25 cellular contexts compared by ENCODE assay signal in genomic region chr3:63251499-63251898, GRCh38. TPM values are rescaled to one million over a fixed set of nuclear protein-coding genes. Genes with fewer than 3 reads are reported as not detected.
"Had no signal": no experiment of that assay in that cellular context is flagged by ENCODE, and none has a peak within 500 bp of the region (broad histone marks: within the 10 kb centered on the region; RNA-seq: fewer than 3 reads in every experiment).

No MANE protein-coding gene starts in this region.

- H3K9me3 ChIP-seq: colonic mucosa, heart left ventricle, mucosa of descending colon, pancreas, stomach, thoracic aorta, transverse colon had no signal

- H3K27ac ChIP-seq: colonic mucosa, heart left ventricle, pancreas, stomach, thoracic aorta, transverse colon had no signal

- H3K4me3 Mint-ChIP-seq: endodermal cell; naive thymus-derived CD8-positive, alpha-beta T cell had no signal

- H3K4me1 ChIP-seq: colonic mucosa, heart left ventricle, pancreas, stomach, transverse colon had no signal

- H3K27ac Mint-ChIP-seq: endodermal cell; naive thymus-derived CD8-positive, alpha-beta T cell; progenitor cell of endocrine pancreas had no signal

- H3K4me1 Mint-ChIP-seq: naive thymus-derived CD8-positive, alpha-beta T cell had no signal

- H3K36me3 Mint-ChIP-seq: naive thymus-derived CD8-positive, alpha-beta T cell had no signal

- H3K27me3 ChIP-seq: colonic mucosa, pancreas had no signal

- H3K4me3 ChIP-seq: colonic mucosa, heart left ventricle, mucosa of descending colon, pancreas, stomach, thoracic aorta, transverse colon had no signal

- H3K36me3 ChIP-seq: colonic mucosa, heart left ventricle, pancreas, stomach, thoracic aorta, transverse colon had no signal

- DNase-seq: colonic mucosa; dermis blood vessel endothelial cell; effector CD4-positive, alpha-beta T cell; endodermal cell; heart left ventricle; hippocampal formation; kidney glomerular epithelial cell; mucosa of descending colon; naive thymus-derived CD8-positive, alpha-beta T cell; pancreas; right cardiac atrium; small intestine; stimulated activated CD4-positive, alpha-beta T cell treated with anti-CD3 and anti-CD28 coated beads, Interleukin-12 subunit alpha, Interleukin-12 subunit beta, amount 100 ng/mL, for 4 hours; stimulated activated naive CD4-positive, alpha-beta T cell; stomach; substantia nigra; transverse colon had no signal

RNA-seq across cellular contexts. Expression of gene SYNPR, which starts 26.6 kb away (rescaled TPM):
- total RNA-seq: dermis blood vessel endothelial cell; endodermal cell; endothelial cell of umbilical vein; glomerular endothelial cell; liver; lung microvascular endothelial cell; mucosa of descending colon; naive thymus-derived CD8-positive, alpha-beta T cell; thoracic aorta; transverse colon had no signal
- polyA plus RNA-seq: endothelial cell of umbilical vein; esophagus; liver; naive thymus-derived CD8-positive, alpha-beta T cell; pancreas; urinary bladder had no signal
